Comparison of ENCODE assay signal across 32 cellular contexts in genomic region chr1:171676823-171677222, GRCh38. TPM values are rescaled to one million over a fixed set of nuclear protein-coding genes. Genes with fewer than 3 reads are reported as not detected.
"Had no signal": no experiment of that assay in that cellular context is flagged by ENCODE, and none has a peak within 500 bp of the region (broad histone marks: within the 10 kb centered on the region; RNA-seq: fewer than 3 reads in every experiment).

No MANE protein-coding gene starts in this region.

- H3K36me3 ChIP-seq: left ventricle myocardium inferior, ovary, right atrium auricular region, stomach, suprapubic skin, thoracic aorta, tibial artery, upper lobe of right lung had no signal

- FAIRE-seq: keratinocyte, urothelium cell line had no signal

- H3K4me1 ChIP-seq: upper lobe of right lung had no signal

- H3K27ac ChIP-seq: left ventricle myocardium inferior, ovary, right atrium auricular region, skin epidermis, stomach, suprapubic skin, thoracic aorta, upper lobe of right lung had no signal

- H3K27me3 ChIP-seq: ovary, right atrium auricular region, stomach, suprapubic skin, tibial artery, upper lobe of right lung had no signal

- DNase-seq: hippocampal formation; left ventricle myocardium inferior; mesendoderm; naive B cell; natural killer cell; nephron progenitor cell; ovary; stimulated activated CD4-positive, alpha-beta T cell treated with anti-CD3 and anti-CD28 coated beads, Interleukin-12 subunit alpha, Interleukin-12 subunit beta, amount 100 ng/mL, for 4 hours; stimulated activated CD4-positive, alpha-beta T cell treated with anti-CD3 and anti-CD28 coated beads, Interleukin-15, amount 100 ng/mL, for 24 hours; stimulated activated CD4-positive, alpha-beta T cell treated with anti-CD3 and anti-CD28 coated beads, Interleukin-2, amount 100 ng/mL, for 24 hours; stimulated activated CD4-positive, alpha-beta T cell treated with anti-CD3 and anti-CD28 coated beads, Interleukin-4, amount 100 ng/mL, for 1 hour; stimulated activated naive B cell treated with anti-CD40 and anti-IgM and Interleukin-4, amounts not matched to agents 10 μg/mL and 1 μg/mL and 100 μg/mL, for 72 hours; stimulated activated naive CD8-positive, alpha-beta T cell treated with anti-CD3 and anti-CD28 coated beads, Interleukin-15, Interleukin-2, amounts not matched to agents 100 U/mL and 50 U/mL, for 24 hours; stomach; tibial artery; trophoblast cell; upper lobe of right lung had no signal

- H3K9me3 ChIP-seq: left ventricle myocardium inferior, ovary, right atrium auricular region, stomach, suprapubic skin, thoracic aorta, tibial artery, upper lobe of right lung had no signal

- H3K4me3 ChIP-seq: left ventricle myocardium inferior, lung, ovary, right atrium auricular region, skin epidermis, stomach, suprapubic skin, thoracic aorta, tibial artery, upper lobe of right lung had no signal

- ATAC-seq: natural killer cell; sciatic nerve; stimulated activated naive B cell treated with anti-CD40 and anti-IgM and Interleukin-4, amounts not matched to agents 10 μg/mL and 1 μg/mL and 100 μg/mL, for 72 hours; stimulated activated naive CD8-positive, alpha-beta T cell treated with anti-CD3 and anti-CD28 coated beads, Interleukin-15, Interleukin-2, amounts not matched to agents 100 U/mL and 50 U/mL, for 24 hours; upper lobe of right lung had no signal

RNA-seq across cellular contexts. Expression of gene MYOC, which starts 24.3 kb away (rescaled TPM):
- total RNA-seq: mononuclear cell, natural killer cell, progenitor cell of endocrine pancreas, pulmonary artery endothelial cell had no signal
- polyA plus RNA-seq: keratinocyte had no signal

RNA-seq across cellular contexts. Expression of gene MYOCOS, which starts 54.8 kb away (rescaled TPM):
- total RNA-seq: left ventricle myocardium inferior, lower leg skin, lung, mesothelial cell of epicardium, mononuclear cell, natural killer cell, omental fat pad, progenitor cell of endocrine pancreas, right atrium auricular region, sciatic nerve, stomach, subcutaneous adipose tissue, suprapubic skin, thoracic aorta, upper lobe of right lung had no signal
- polyA plus RNA-seq: lung, stomach had no signal
